ENCODE assay signal across 9 cellular contexts in genomic region chr1:234886081-234886874, GRCh38.
A peak's percentile ranks its signal among the peaks of the same experiment; 100 is the strongest.
DNase-seq lines count a peak whose midpoint lies in the region; ATAC-seq and TF ChIP-seq lines count a peak whose summit lies in the region.
"Had no signal": no experiment of that assay in that cellular context is flagged by ENCODE, and none has a peak within 500 bp of the region (broad histone marks: within the 10 kb centered on the region; RNA-seq: fewer than 3 reads in every experiment).

No MANE protein-coding gene starts in this region.

- DNase-seq in MV-4-11 (lab: John Stamatoyannopoulos, UW) = peak; percentile 52
- no peak for DNase-seq in central memory CD8-positive, alpha-beta T cell (ENCODE audit: low spot score in 2 of 2)
- no peak for DNase-seq in lung (ENCODE audit: low spot score)
- DNase-seq in suprapubic skin (ENCODE audit: low spot score in 2 of 2) = no peak
- DNase-seq in HUDEP-2 (lab: John Stamatoyannopoulos, UW; ENCODE audit: unreplicated experiment in 76 of 76) = no peak
- DNase-seq in NAMALWA (ENCODE audit: low spot score) = no peak
- DNase-seq in epidermal melanocyte (ENCODE audit: insufficient read length, low spot score) = no peak
- DNase-seq: activated T-cell treated with anti-CD3 and anti-CD28 coated beads, Interleukin-2, amount 50 U/mL, for 72 hours had no signal

- no peak for TF ChIP-seq EP300 in suprapubic skin (IDR thresholded peaks at IDR 0.05)

- H3K36me3 Mint-ChIP-seq in central memory CD8-positive, alpha-beta T cell (ENCODE audit: insufficient read depth) = peaks cover 5% of the 10 kb centered on the region

- peak overlapping the region; percentile 18 to 92 for H3K27ac ChIP-seq in lung (ENCODE audit: low read depth in 1 of 2, low read length in 1 of 2)
- peak overlapping the region; percentile 64 for H3K27ac ChIP-seq in suprapubic skin

- H3K9me3 ChIP-seq in lung (ENCODE audit: control insufficient read depth in 2 of 2, insufficient read depth in 1 of 2, low read length in 1 of 2) (peaks cover 0 to 2% of the 10 kb centered on the region in 2 donors), suprapubic skin (no peaks in the 10 kb centered on the region)

- H3K27me3 ChIP-seq in lung (ENCODE audit: control insufficient read depth, insufficient read depth) (no peaks in the 10 kb centered on the region), suprapubic skin (no peaks in the 10 kb centered on the region)

- 56 to 64% methylated on average over 11 of the region's 11 CpGs for WGBS in lung, 2 donors
- WGBS in suprapubic skin = 46% methylated on average over 11 of the region's 11 CpGs

- no peaks in the 10 kb centered on the region for H3K27me3 Mint-ChIP-seq in central memory CD8-positive, alpha-beta T cell

- H3K4me1 Mint-ChIP-seq in central memory CD8-positive, alpha-beta T cell = peaks cover 17% of the 10 kb centered on the region

- TF ChIP-seq CTCF in lung (IDR thresholded peaks at IDR 0.05; ENCODE audit: control extremely low read depth, extremely low read depth) = no peak
- no peak for TF ChIP-seq CTCF in suprapubic skin (IDR thresholded peaks at IDR 0.05)

- H3K4me3 Mint-ChIP-seq in central memory CD8-positive, alpha-beta T cell = no peak overlapping the region
- H3K4me3 Mint-ChIP-seq: activated T-cell treated with anti-CD3 and anti-CD28 coated beads, Interleukin-2, amount 50 U/mL, for 72 hours had no signal

- no peaks in the 10 kb centered on the region for H3K36me3 ChIP-seq in lung (ENCODE audit: control insufficient read depth in 2 of 2, insufficient read depth in 2 of 2, low read length in 2 of 2)
- no peaks in the 10 kb centered on the region for H3K36me3 ChIP-seq in suprapubic skin

- no peak overlapping the region for H3K4me3 ChIP-seq in lung
- no peak overlapping the region for H3K4me3 ChIP-seq in suprapubic skin

- peak overlapping the region; percentile 35 for H3K27ac Mint-ChIP-seq in central memory CD8-positive, alpha-beta T cell (ENCODE audit: low read depth)
- H3K27ac Mint-ChIP-seq: activated T-cell treated with anti-CD3 and anti-CD28 coated beads, Interleukin-2, amount 50 U/mL, for 72 hours had no signal

- H3K4me1 ChIP-seq in lung (ENCODE audit: control insufficient read depth in 2 of 2, insufficient read depth in 2 of 2, low read length in 2 of 2) (peaks cover 5 to 15% of the 10 kb centered on the region in 2 donors), suprapubic skin (peaks cover 25% of the 10 kb centered on the region)

- no peaks in the 10 kb centered on the region for H3K9me3 Mint-ChIP-seq in central memory CD8-positive, alpha-beta T cell
- H3K9me3 Mint-ChIP-seq: activated T-cell treated with anti-CD3 and anti-CD28 coated beads, Interleukin-2, amount 50 U/mL, for 72 hours had no signal

- ATAC-seq in central memory CD8-positive, alpha-beta T cell (replicated peaks; ENCODE audit: extremely low read depth, poor library complexity, severe bottlenecking) = no peak
- ATAC-seq in lung (ENCODE audit: insufficient read depth, low FRiP score) (no peak), HG03159 (IDR thresholded peaks at IDR 0.05; ENCODE audit: unreplicated experiment) (no peak)
- ATAC-seq: activated T-cell treated with anti-CD3 and anti-CD28 coated beads, Interleukin-2, amount 50 U/mL, for 72 hours had no signal

- no peak for TF ChIP-seq POLR2A in suprapubic skin (IDR thresholded peaks at IDR 0.05)
